1 cellular context compared by ENCODE assay signal in the genomic region with DNA sequence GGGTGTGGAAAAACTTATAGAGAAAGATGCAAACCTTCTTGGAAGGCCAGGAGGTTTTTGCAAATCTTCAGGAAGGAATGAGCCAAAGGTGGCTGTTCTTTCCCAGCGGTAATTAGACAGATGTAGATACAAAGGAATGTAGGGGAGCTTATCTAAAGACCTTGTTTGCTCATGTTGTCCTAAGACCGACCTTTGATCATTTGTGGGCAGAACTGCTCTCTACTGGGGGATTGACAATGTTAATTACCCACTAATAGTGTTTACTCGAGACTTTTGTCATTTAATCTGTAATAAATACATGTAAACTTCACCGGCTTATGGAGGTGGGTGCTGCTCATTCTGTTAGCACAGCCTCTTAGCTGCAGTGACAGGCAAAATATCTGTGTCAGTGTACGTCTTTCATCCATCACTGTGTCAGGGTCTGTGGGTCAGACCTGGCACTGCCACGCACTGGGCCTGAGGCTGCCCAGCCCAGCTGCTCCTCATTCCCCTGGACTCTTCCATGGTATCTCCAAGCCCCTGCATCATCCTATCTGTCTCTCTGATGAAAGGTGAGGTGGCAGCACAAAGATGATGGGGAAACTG.
A peak's percentile ranks its signal among the peaks of the same experiment; 100 is the strongest.
TF ChIP-seq lines count a peak whose summit lies in the region.

No MANE protein-coding gene starts in this region.

TF ChIP-seq in HepG2, 621 proteins besides CTCF, POLR2A, EP300 and RAD21 (continued from another document and continues in another):
- TF ChIP-seq, protein P1, sequence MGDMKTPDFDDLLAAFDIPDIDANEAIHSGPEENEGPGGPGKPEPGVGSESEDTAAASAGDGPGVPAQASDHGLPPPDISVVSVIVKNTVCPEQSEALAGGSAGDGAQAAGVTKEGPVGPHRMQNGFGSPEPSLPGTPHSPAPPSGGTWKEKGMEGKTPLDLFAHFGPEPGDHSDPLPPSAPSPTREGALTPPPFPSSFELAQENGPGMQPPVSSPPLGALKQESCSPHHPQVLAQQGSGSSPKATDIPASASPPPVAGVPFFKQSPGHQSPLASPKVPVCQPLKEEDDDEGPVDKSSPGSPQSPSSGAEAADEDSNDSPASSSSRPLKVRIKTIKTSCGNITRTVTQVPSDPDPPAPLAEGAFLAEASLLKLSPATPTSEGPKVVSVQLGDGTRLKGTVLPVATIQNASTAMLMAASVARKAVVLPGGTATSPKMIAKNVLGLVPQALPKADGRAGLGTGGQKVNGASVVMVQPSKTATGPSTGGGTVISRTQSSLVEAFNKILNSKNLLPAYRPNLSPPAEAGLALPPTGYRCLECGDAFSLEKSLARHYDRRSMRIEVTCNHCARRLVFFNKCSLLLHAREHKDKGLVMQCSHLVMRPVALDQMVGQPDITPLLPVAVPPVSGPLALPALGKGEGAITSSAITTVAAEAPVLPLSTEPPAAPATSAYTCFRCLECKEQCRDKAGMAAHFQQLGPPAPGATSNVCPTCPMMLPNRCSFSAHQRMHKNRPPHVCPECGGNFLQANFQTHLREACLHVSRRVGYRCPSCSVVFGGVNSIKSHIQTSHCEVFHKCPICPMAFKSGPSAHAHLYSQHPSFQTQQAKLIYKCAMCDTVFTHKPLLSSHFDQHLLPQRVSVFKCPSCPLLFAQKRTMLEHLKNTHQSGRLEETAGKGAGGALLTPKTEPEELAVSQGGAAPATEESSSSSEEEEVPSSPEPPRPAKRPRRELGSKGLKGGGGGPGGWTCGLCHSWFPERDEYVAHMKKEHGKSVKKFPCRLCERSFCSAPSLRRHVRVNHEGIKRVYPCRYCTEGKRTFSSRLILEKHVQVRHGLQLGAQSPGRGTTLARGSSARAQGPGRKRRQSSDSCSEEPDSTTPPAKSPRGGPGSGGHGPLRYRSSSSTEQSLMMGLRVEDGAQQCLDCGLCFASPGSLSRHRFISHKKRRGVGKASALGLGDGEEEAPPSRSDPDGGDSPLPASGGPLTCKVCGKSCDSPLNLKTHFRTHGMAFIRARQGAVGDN (CRISPR knock-in tag; IDR thresholded peaks at IDR 0.05) = no peak
- TF ChIP-seq, protein P2, sequence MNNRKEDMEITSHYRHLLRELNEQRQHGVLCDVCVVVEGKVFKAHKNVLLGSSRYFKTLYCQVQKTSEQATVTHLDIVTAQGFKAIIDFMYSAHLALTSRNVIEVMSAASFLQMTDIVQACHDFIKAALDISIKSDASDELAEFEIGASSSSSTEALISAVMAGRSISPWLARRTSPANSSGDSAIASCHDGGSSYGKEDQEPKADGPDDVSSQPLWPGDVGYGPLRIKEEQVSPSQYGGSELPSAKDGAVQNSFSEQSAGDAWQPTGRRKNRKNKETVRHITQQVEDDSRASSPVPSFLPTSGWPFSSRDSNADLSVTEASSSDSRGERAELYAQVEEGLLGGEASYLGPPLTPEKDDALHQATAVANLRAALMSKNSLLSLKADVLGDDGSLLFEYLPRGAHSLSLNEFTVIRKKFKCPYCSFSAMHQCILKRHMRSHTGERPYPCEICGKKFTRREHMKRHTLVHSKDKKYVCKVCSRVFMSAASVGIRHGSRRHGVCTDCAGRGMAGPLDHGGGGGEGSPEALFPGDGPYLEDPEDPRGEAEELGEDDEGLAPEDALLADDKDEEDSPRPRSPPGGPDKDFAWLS (CRISPR knock-in tag; IDR thresholded peaks at IDR 0.05; ENCODE audit: borderline replicate concordance) = no peak
- TF ChIP-seq, protein P3, sequence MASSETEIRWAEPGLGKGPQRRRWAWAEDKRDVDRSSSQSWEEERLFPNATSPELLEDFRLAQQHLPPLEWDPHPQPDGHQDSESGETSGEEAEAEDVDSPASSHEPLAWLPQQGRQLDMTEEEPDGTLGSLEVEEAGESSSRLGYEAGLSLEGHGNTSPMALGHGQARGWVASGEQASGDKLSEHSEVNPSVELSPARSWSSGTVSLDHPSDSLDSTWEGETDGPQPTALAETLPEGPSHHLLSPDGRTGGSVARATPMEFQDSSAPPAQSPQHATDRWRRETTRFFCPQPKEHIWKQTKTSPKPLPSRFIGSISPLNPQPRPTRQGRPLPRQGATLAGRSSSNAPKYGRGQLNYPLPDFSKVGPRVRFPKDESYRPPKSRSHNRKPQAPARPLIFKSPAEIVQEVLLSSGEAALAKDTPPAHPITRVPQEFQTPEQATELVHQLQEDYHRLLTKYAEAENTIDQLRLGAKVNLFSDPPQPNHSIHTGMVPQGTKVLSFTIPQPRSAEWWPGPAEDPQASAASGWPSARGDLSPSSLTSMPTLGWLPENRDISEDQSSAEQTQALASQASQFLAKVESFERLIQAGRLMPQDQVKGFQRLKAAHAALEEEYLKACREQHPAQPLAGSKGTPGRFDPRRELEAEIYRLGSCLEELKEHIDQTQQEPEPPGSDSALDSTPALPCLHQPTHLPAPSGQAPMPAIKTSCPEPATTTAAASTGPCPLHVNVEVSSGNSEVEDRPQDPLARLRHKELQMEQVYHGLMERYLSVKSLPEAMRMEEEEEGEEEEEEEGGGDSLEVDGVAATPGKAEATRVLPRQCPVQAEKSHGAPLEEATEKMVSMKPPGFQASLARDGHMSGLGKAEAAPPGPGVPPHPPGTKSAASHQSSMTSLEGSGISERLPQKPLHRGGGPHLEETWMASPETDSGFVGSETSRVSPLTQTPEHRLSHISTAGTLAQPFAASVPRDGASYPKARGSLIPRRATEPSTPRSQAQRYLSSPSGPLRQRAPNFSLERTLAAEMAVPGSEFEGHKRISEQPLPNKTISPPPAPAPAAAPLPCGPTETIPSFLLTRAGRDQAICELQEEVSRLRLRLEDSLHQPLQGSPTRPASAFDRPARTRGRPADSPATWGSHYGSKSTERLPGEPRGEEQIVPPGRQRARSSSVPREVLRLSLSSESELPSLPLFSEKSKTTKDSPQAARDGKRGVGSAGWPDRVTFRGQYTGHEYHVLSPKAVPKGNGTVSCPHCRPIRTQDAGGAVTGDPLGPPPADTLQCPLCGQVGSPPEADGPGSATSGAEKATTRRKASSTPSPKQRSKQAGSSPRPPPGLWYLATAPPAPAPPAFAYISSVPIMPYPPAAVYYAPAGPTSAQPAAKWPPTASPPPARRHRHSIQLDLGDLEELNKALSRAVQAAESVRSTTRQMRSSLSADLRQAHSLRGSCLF (CRISPR knock-in tag; IDR thresholded peaks at IDR 0.05; ENCODE audit: borderline replicate concordance) = no peak
- TF ChIP-seq ZBTB1 (CRISPR knock-in tag; IDR thresholded peaks at IDR 0.05; ENCODE audit: borderline replicate concordance) = no peak
- no peak for TF ChIP-seq FOXK2 (IDR thresholded peaks at IDR 0.05)
- TF ChIP-seq ZNF136 (CRISPR knock-in tag; IDR thresholded peaks at IDR 0.05; ENCODE audit: low read depth) = no peak
- TF ChIP-seq, protein P4, sequence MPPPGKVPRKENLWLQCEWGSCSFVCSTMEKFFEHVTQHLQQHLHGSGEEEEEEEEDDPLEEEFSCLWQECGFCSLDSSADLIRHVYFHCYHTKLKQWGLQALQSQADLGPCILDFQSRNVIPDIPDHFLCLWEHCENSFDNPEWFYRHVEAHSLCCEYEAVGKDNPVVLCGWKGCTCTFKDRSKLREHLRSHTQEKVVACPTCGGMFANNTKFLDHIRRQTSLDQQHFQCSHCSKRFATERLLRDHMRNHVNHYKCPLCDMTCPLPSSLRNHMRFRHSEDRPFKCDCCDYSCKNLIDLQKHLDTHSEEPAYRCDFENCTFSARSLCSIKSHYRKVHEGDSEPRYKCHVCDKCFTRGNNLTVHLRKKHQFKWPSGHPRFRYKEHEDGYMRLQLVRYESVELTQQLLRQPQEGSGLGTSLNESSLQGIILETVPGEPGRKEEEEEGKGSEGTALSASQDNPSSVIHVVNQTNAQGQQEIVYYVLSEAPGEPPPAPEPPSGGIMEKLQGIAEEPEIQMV (CRISPR knock-in tag; IDR thresholded peaks at IDR 0.05; ENCODE audit: low read depth) = no peak
- no peak for TF ChIP-seq TCF7L2 (IDR thresholded peaks at IDR 0.05; ENCODE audit: low read depth, low read length)
- TF ChIP-seq, protein P5, sequence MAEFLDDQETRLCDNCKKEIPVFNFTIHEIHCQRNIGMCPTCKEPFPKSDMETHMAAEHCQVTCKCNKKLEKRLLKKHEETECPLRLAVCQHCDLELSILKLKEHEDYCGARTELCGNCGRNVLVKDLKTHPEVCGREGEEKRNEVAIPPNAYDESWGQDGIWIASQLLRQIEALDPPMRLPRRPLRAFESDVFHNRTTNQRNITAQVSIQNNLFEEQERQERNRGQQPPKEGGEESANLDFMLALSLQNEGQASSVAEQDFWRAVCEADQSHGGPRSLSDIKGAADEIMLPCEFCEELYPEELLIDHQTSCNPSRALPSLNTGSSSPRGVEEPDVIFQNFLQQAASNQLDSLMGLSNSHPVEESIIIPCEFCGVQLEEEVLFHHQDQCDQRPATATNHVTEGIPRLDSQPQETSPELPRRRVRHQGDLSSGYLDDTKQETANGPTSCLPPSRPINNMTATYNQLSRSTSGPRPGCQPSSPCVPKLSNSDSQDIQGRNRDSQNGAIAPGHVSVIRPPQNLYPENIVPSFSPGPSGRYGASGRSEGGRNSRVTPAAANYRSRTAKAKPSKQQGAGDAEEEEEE (CRISPR knock-in tag; IDR thresholded peaks at IDR 0.05; ENCODE audit: borderline replicate concordance) = no peak
- no peak for TF ChIP-seq ZSCAN12 (CRISPR knock-in tag; IDR thresholded peaks at IDR 0.05)
- no peak for TF ChIP-seq FOXK1 (CRISPR knock-in tag; IDR thresholded peaks at IDR 0.05; ENCODE audit: borderline replicate concordance, low read depth)
- no peak for TF ChIP-seq FOXC1 (CRISPR knock-in tag; IDR thresholded peaks at IDR 0.05; ENCODE audit: borderline replicate concordance)
- TF ChIP-seq, protein P6, sequence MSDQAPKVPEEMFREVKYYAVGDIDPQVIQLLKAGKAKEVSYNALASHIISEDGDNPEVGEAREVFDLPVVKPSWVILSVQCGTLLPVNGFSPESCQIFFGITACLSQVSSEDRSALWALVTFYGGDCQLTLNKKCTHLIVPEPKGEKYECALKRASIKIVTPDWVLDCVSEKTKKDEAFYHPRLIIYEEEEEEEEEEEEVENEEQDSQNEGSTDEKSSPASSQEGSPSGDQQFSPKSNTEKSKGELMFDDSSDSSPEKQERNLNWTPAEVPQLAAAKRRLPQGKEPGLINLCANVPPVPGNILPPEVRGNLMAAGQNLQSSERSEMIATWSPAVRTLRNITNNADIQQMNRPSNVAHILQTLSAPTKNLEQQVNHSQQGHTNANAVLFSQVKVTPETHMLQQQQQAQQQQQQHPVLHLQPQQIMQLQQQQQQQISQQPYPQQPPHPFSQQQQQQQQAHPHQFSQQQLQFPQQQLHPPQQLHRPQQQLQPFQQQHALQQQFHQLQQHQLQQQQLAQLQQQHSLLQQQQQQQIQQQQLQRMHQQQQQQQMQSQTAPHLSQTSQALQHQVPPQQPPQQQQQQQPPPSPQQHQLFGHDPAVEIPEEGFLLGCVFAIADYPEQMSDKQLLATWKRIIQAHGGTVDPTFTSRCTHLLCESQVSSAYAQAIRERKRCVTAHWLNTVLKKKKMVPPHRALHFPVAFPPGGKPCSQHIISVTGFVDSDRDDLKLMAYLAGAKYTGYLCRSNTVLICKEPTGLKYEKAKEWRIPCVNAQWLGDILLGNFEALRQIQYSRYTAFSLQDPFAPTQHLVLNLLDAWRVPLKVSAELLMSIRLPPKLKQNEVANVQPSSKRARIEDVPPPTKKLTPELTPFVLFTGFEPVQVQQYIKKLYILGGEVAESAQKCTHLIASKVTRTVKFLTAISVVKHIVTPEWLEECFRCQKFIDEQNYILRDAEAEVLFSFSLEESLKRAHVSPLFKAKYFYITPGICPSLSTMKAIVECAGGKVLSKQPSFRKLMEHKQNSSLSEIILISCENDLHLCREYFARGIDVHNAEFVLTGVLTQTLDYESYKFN (CRISPR knock-in tag; conservative IDR thresholded peaks at IDR 0.05) = peak; percentile 37; the same call in 1 of the 2 replicates
- no peak for TF ChIP-seq MIER2 (CRISPR knock-in tag; IDR thresholded peaks at IDR 0.05)
- TF ChIP-seq ZNF431 (CRISPR knock-in tag; IDR thresholded peaks at IDR 0.05; ENCODE audit: borderline replicate concordance, low read depth) = no peak
- no peak for TF ChIP-seq ZNF17 (CRISPR knock-in tag; IDR thresholded peaks at IDR 0.05)
- TF ChIP-seq, protein P7, sequence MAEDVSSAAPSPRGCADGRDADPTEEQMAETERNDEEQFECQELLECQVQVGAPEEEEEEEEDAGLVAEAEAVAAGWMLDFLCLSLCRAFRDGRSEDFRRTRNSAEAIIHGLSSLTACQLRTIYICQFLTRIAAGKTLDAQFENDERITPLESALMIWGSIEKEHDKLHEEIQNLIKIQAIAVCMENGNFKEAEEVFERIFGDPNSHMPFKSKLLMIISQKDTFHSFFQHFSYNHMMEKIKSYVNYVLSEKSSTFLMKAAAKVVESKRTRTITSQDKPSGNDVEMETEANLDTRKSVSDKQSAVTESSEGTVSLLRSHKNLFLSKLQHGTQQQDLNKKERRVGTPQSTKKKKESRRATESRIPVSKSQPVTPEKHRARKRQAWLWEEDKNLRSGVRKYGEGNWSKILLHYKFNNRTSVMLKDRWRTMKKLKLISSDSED (CRISPR knock-in tag; IDR thresholded peaks at IDR 0.05) = no peak
- TF ChIP-seq ZNF556 (CRISPR knock-in tag; IDR thresholded peaks at IDR 0.05; ENCODE audit: borderline replicate concordance) = no peak
- TF ChIP-seq, protein P8, sequence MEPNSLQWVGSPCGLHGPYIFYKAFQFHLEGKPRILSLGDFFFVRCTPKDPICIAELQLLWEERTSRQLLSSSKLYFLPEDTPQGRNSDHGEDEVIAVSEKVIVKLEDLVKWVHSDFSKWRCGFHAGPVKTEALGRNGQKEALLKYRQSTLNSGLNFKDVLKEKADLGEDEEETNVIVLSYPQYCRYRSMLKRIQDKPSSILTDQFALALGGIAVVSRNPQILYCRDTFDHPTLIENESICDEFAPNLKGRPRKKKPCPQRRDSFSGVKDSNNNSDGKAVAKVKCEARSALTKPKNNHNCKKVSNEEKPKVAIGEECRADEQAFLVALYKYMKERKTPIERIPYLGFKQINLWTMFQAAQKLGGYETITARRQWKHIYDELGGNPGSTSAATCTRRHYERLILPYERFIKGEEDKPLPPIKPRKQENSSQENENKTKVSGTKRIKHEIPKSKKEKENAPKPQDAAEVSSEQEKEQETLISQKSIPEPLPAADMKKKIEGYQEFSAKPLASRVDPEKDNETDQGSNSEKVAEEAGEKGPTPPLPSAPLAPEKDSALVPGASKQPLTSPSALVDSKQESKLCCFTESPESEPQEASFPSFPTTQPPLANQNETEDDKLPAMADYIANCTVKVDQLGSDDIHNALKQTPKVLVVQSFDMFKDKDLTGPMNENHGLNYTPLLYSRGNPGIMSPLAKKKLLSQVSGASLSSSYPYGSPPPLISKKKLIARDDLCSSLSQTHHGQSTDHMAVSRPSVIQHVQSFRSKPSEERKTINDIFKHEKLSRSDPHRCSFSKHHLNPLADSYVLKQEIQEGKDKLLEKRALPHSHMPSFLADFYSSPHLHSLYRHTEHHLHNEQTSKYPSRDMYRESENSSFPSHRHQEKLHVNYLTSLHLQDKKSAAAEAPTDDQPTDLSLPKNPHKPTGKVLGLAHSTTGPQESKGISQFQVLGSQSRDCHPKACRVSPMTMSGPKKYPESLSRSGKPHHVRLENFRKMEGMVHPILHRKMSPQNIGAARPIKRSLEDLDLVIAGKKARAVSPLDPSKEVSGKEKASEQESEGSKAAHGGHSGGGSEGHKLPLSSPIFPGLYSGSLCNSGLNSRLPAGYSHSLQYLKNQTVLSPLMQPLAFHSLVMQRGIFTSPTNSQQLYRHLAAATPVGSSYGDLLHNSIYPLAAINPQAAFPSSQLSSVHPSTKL (CRISPR knock-in tag; IDR thresholded peaks at IDR 0.05) = peak; percentile 71
- no peak for TF ChIP-seq HOXA5 (CRISPR knock-in tag; IDR thresholded peaks at IDR 0.05)
- TF ChIP-seq ZNF552 (CRISPR knock-in tag; IDR thresholded peaks at IDR 0.05; ENCODE audit: borderline replicate concordance) = no peak
- no peak for TF ChIP-seq MAZ (IDR thresholded peaks at IDR 0.05; ENCODE audit: borderline replicate concordance, low read depth, low read length)
- TF ChIP-seq MAZ (CRISPR knock-in tag; IDR thresholded peaks at IDR 0.05; ENCODE audit: low read depth) = no peak
- no peak for TF ChIP-seq ZNF282 (IDR thresholded peaks at IDR 0.05; ENCODE audit: partially characterized antibody)
- no peak for TF ChIP-seq ZNF101 (CRISPR knock-in tag; IDR thresholded peaks at IDR 0.05; ENCODE audit: borderline replicate concordance, low read depth)
- TF ChIP-seq PPARG (CRISPR knock-in tag; conservative IDR thresholded peaks at IDR 0.05) = 0 out of 2 replicates have a peak, but pooled peaks have one; percentile 8
- no peak for TF ChIP-seq ADNP (CRISPR knock-in tag; IDR thresholded peaks at IDR 0.05)
- no peak for TF ChIP-seq KDM3A (CRISPR knock-in tag; IDR thresholded peaks at IDR 0.05; ENCODE audit: low read depth)
- TF ChIP-seq ZNF589 (CRISPR knock-in tag; conservative IDR thresholded peaks at IDR 0.05) = no peak
- TF ChIP-seq REXO4 (CRISPR knock-in tag; IDR thresholded peaks at IDR 0.05; ENCODE audit: borderline replicate concordance) = no peak
